8 cellular contexts compared by ENCODE assay signal in the genomic region with DNA sequence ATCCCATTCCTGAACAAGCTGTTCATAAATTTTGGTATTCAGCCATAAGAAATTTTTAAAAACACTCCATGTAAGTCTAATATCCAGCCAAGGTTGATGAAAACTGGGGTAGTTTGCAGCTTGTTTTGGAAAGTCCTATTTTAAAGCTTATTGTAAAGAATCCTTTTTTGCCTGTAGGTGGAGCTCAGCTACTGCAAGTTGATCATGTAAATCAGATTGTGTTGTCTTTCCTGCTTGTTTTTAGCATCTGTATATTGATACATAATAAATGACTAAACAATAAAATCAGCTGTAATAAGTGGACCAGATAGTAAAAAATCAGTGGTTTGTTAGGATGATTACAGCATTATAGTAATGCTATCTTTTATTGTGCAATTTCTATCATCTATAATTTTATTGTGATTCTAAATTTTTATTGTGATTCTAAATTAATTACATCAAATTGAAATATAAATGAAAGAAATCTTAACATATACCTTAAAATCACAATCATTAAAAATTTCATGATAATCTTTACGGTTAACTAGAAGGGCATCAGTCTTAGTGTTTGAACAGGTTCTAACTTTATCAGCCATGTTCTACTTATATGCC. TPM values are rescaled to one million over a fixed set of nuclear protein-coding genes. Genes with fewer than 3 reads are reported as not detected.
A peak's percentile ranks its signal among the peaks of the same experiment; 100 is the strongest.
DNase-seq lines count a peak whose midpoint lies in the region; ATAC-seq, FAIRE-seq and TF ChIP-seq lines count a peak whose summit lies in the region.

No MANE protein-coding gene starts in this region.

- no peaks in the 10 kb centered on the region for H3K27me3 ChIP-seq in endothelial cell of umbilical vein (ENCODE audit: control insufficient read depth in 2 of 2, insufficient read depth in 2 of 2, low read length in 2 of 2)

- peaks cover 29% of the 10 kb centered on the region for H3K36me3 Mint-ChIP-seq in stimulated activated memory B cell treated with anti-CD40 and anti-IgM and Interleukin-4, amounts not matched to agents 10 μg/mL and 1 μg/mL and 100 μg/mL, for 72 hours

- CTCF ChIA-PET in endothelial cell of umbilical vein (lab: Charles Lee) = interaction anchor here (0.6 to 8.8 kb wide), 66 partner anchors 8 to 916 kb away, joined by 3 to 275 read pairs (median 4); a partner anchor contains a TSS

- no peak overlapping the region for H3K4me3 ChIP-seq in endothelial cell of umbilical vein (replicated peaks in 1 of 3; ENCODE audit: insufficient read depth in 1 of 3, low read depth in 1 of 3, low read length in 3 of 3)

- no peak overlapping the region for H3K4me3 Mint-ChIP-seq in stimulated activated memory B cell treated with anti-CD40 and anti-IgM and Interleukin-4, amounts not matched to agents 10 μg/mL and 1 μg/mL and 100 μg/mL, for 72 hours

- H3K9me1 ChIP-seq in endothelial cell of umbilical vein (replicated peaks; ENCODE audit: control insufficient read depth, extremely low read depth, insufficient read depth, low read length) = no peaks in the 10 kb centered on the region

- POLR2A ChIA-PET in endothelial cell of umbilical vein (lab: Charles Lee) = interaction anchor here (1.2 kb wide), 1 partner anchor 671 kb away, joined by 3 read pairs; no protein-coding TSS in a partner anchor

- no peaks in the 10 kb centered on the region for H3K79me2 ChIP-seq in endothelial cell of umbilical vein (ENCODE audit: control insufficient read depth, insufficient read depth, low read length)

- intact Hi-C loops in endothelial cell of umbilical vein (cut with micrococcal nuclease) = loop anchor here (1.0 to 2.0 kb wide), 3 partner anchors 148 to 672 kb away; no protein-coding TSS in a partner anchor

- H2AFZ ChIP-seq in endothelial cell of umbilical vein (ENCODE audit: low read depth, low read length) = no peak overlapping the region

- H3K27ac Mint-ChIP-seq in stimulated activated memory B cell treated with anti-CD40 and anti-IgM and Interleukin-4, amounts not matched to agents 10 μg/mL and 1 μg/mL and 100 μg/mL, for 72 hours = no peak overlapping the region

- no peak for FAIRE-seq in endothelial cell of umbilical vein (lab: Jason Lieb, UNC)

- no peaks in the 10 kb centered on the region for H3K9me3 Mint-ChIP-seq in stimulated activated memory B cell treated with anti-CD40 and anti-IgM and Interleukin-4, amounts not matched to agents 10 μg/mL and 1 μg/mL and 100 μg/mL, for 72 hours

- ATAC-seq in stimulated activated memory B cell treated with anti-CD40 and anti-IgM and Interleukin-4, amounts not matched to agents 10 μg/mL and 1 μg/mL and 100 μg/mL, for 72 hours = no peak
- no peak for ATAC-seq in HG03196 (IDR thresholded peaks at IDR 0.05; ENCODE audit: unreplicated experiment)

- H3K4me1 Mint-ChIP-seq in stimulated activated memory B cell treated with anti-CD40 and anti-IgM and Interleukin-4, amounts not matched to agents 10 μg/mL and 1 μg/mL and 100 μg/mL, for 72 hours = peaks cover 6% of the 10 kb centered on the region

- peak; percentile 65 for TF ChIP-seq CTCF in GM12873 (IDR thresholded peaks at IDR 0.05; ENCODE audit: insufficient read depth, low read depth, low read length, missing control alignments)
- TF ChIP-seq CTCF in endothelial cell of umbilical vein (IDR thresholded peaks at IDR 0.05; ENCODE audit: extremely low read depth in 1 of 2, insufficient read depth in 1 of 2, low read depth in 1 of 2, low read length in 2 of 2) = peak; percentile 47

- no TSS peak for BruUV-seq in endothelial cell of umbilical vein (replicated peaks; lab: Mats Ljungman, UMichigan)

- H3K27ac ChIP-seq in endothelial cell of umbilical vein (ENCODE audit: insufficient read depth, low read depth, low read length) = no peak overlapping the region

- TF ChIP-seq POLR2A in endothelial cell of umbilical vein (IDR thresholded peaks at IDR 0.05; ENCODE audit: low read depth, low read length) = no peak

- DNase-seq in AG08396 (ENCODE audit: low spot score) (peak; percentile 22), HT1080 (ENCODE audit: low read depth) (peak; percentile 34), RPMI8226 (peak; percentile 51), endothelial cell of umbilical vein (ENCODE audit: low read depth, low spot score) (peak; percentile 65), myocyte (ENCODE audit: low read depth) (peak; percentile 57)

- no peaks in the 10 kb centered on the region for H3K4me1 ChIP-seq in endothelial cell of umbilical vein (ENCODE audit: control insufficient read depth, extremely low read depth, insufficient read depth, low read length)

- no peaks in the 10 kb centered on the region for H4K20me1 ChIP-seq in endothelial cell of umbilical vein (replicated peaks; ENCODE audit: control insufficient read depth, extremely low read depth, insufficient read depth, low read length)

- no peaks in the 10 kb centered on the region for H3K27me3 Mint-ChIP-seq in stimulated activated memory B cell treated with anti-CD40 and anti-IgM and Interleukin-4, amounts not matched to agents 10 μg/mL and 1 μg/mL and 100 μg/mL, for 72 hours

- H3K36me3 ChIP-seq in endothelial cell of umbilical vein (ENCODE audit: control insufficient read depth in 2 of 2, extremely low read depth in 1 of 2, insufficient read depth in 2 of 2, low read length in 2 of 2) = no peaks in the 10 kb centered on the region

- no peak overlapping the region for H3K4me2 ChIP-seq in endothelial cell of umbilical vein (ENCODE audit: insufficient read depth, low read length)

- dilution Hi-C loops in endothelial cell of umbilical vein (cut with MboI; ENCODE audit: extremely low pct_ligation_motif_present, low sequenced_read_pairs) = no loop called here

- no peaks in the 10 kb centered on the region for H3K9me3 ChIP-seq in endothelial cell of umbilical vein (replicated peaks; ENCODE audit: control insufficient read depth, insufficient read depth, low read length)

- no peak overlapping the region for H3K9ac ChIP-seq in endothelial cell of umbilical vein (replicated peaks; ENCODE audit: extremely low read depth, insufficient read depth, low read length)

TF ChIP-seq in endothelial cell of umbilical vein, 7 proteins besides CTCF, POLR2A, EP300 and RAD21:
- no peak for TF ChIP-seq GATA2 (IDR thresholded peaks at IDR 0.05; ENCODE audit: insufficient read depth, insufficient read length, low read depth, low read length)

RNA-seq across cellular contexts. Expression of a gene that starts 42.4 kb away (rescaled TPM):
- 13.0 and 13.6 TPM in 2 replicates for total RNA-seq in HT1080 (2014; rRNA removed; shearing (Covaris generic))
- polyA plus RNA-seq in HT1080 (2015; cell fraction: cytosol; rRNA removed) = 3.3 and 4.4 TPM in 2 replicates
- 1.9 and 6.2 TPM in 2 replicates for polyA plus RNA-seq in HT1080 (2015; cell fraction: nucleus; rRNA removed)
- total RNA-seq in endothelial cell of umbilical vein (23.8 and 25.2 TPM in 2 replicates), myocyte (11.6 and 20.8 TPM in 2 replicates)
- polyA plus RNA-seq in endothelial cell of umbilical vein = 7.4 and 11.9 TPM in 2 replicates
- 14.4 and 16.4 TPM in 2 replicates for polyA plus RNA-seq in endothelial cell of umbilical vein (2011; cell fraction: cytosol; rRNA removed)
- polyA plus RNA-seq in endothelial cell of umbilical vein (2011; cell fraction: nucleus; rRNA removed) = 9.3 and 15.8 TPM in 2 replicates
- 22.8 and 29.3 TPM in 2 replicates for polyA plus RNA-seq in endothelial cell of umbilical vein (2012)
- 23.6 and 24.0 TPM in 2 replicates for polyA minus RNA-seq in endothelial cell of umbilical vein
- 12.8 TPM for polyA minus RNA-seq in endothelial cell of umbilical vein (2011; cell fraction: cytosol; rRNA and poly(A)+ RNA removed)
- polyA minus RNA-seq in endothelial cell of umbilical vein (2011; cell fraction: nucleus; rRNA and poly(A)+ RNA removed) = 38.0 and 47.6 TPM in 2 replicates
- 12.1 TPM for polyA plus RNA-seq in myocyte (2012)

RNA-seq across cellular contexts. Expression of a gene that starts 42.7 kb away (rescaled TPM):
- 5.6 and 7.6 TPM in 2 replicates for total RNA-seq in HT1080 (2014; rRNA removed; shearing (Covaris generic))
- 4.8 and 6.6 TPM in 2 replicates for polyA plus RNA-seq in HT1080 (2015; cell fraction: cytosol; rRNA removed)
- 5.3 and 5.8 TPM in 2 replicates for polyA plus RNA-seq in HT1080 (2015; cell fraction: nucleus; rRNA removed)
- 17.8 and 23.5 TPM in 2 replicates for total RNA-seq in endothelial cell of umbilical vein
- 2.6 and 6.3 TPM in 2 replicates for polyA plus RNA-seq in endothelial cell of umbilical vein
- 3.4 and 4.9 TPM in 2 replicates for polyA plus RNA-seq in endothelial cell of umbilical vein (2011; cell fraction: cytosol; rRNA removed)
- 3.1 and 3.9 TPM in 2 replicates for polyA plus RNA-seq in endothelial cell of umbilical vein (2011; cell fraction: nucleus; rRNA removed)
- 9.9 and 13.2 TPM in 2 replicates for polyA plus RNA-seq in endothelial cell of umbilical vein (2012)
- polyA minus RNA-seq in endothelial cell of umbilical vein = 4.5 and 5.6 TPM in 2 replicates
- 9.3 TPM for polyA minus RNA-seq in endothelial cell of umbilical vein (2011; cell fraction: cytosol; rRNA and poly(A)+ RNA removed)
- polyA minus RNA-seq in endothelial cell of umbilical vein (2011; cell fraction: nucleus; rRNA and poly(A)+ RNA removed) = 7.0 and 7.1 TPM in 2 replicates
- 6.7 and 7.0 TPM in 2 replicates for total RNA-seq in myocyte
- 5.1 TPM for polyA plus RNA-seq in myocyte (2012)
